Comparison of ENCODE assay signal across 5 cellular contexts in genomic region chr10:68713065-68713464, GRCh38. TPM values are rescaled to one million over a fixed set of nuclear protein-coding genes. Genes with fewer than 3 reads are reported as not detected.
A peak's percentile ranks its signal among the peaks of the same experiment; 100 is the strongest.
DNase-seq lines count a peak whose midpoint lies in the region; ATAC-seq, FAIRE-seq and TF ChIP-seq lines count a peak whose summit lies in the region.
"Not testable (repeated sequence)": the region's sequence is repeated elsewhere in the genome, so short reads cannot be mapped to it uniquely, and the experiment has no call there.

No MANE protein-coding gene starts in this region.

- not testable (repeated sequence) for FAIRE-seq in HepG2 (lab: Jason Lieb, UNC)

- not testable (repeated sequence) for H3K4me2 ChIP-seq in HepG2 (ENCODE audit: low read depth, low read length)

- not testable (repeated sequence) for H3K9ac ChIP-seq in HepG2 (ENCODE audit: insufficient read depth, low read depth, low read length)

- not testable (repeated sequence) for H3K36me3 ChIP-seq in right atrium auricular region; HepG2 (replicated peaks in 1 of 2; ENCODE audit: control insufficient read depth in 1 of 2, insufficient read depth in 2 of 2, low read length in 2 of 2); lower lobe of right lung; upper lobe of right lung

- not testable (repeated sequence) for H3K4me3 ChIP-seq in right atrium auricular region; HepG2 (replicated peaks in 1 of 3; ENCODE audit: insufficient read depth in 1 of 3, low read depth in 2 of 3, low read length in 3 of 3); lower lobe of right lung; upper lobe of right lung

- CTCF ChIA-PET in HepG2 (lab: Yijun Ruan, JAX; ENCODE audit: low intra/inter-chr PET ratio, low total read pairs): not testable (repeated sequence)

- peak; percentile 32 for DNase-seq in right atrium auricular region (ENCODE audit: low spot score)
- not testable (repeated sequence) for DNase-seq in HepG2 (ENCODE audit: low spot score)
- peak; percentile 53 for DNase-seq in lower lobe of right lung
- DNase-seq in mesenteric fat pad (ENCODE audit: low spot score): peak; percentile 47
- peak; percentile 69 for DNase-seq in upper lobe of right lung

- TF ChIP-seq POLR2A in HepG2 (IDR thresholded peaks at IDR 0.05; ENCODE audit: insufficient read depth in 1 of 2, low read depth in 2 of 2, low read length in 2 of 2): not testable (repeated sequence)

- TF ChIP-seq EP300 in HepG2 (IDR thresholded peaks at IDR 0.05; ENCODE audit: low read depth in 2 of 2, low read length in 2 of 2); HepG2 (CRISPR knock-in tag; IDR thresholded peaks at IDR 0.05; ENCODE audit: borderline replicate concordance): not testable (repeated sequence)

- POLR2A ChIA-PET in HepG2 (lab: Yijun Ruan, JAX): interaction anchor here (1.0 kb wide), 1 partner anchor 9 kb away, joined by 3 read pairs; no protein-coding TSS in a partner anchor

- in situ Hi-C loops in HepG2 (cut with HindIII; ENCODE audit: extremely low pct_ligation_motif_present, low pct_unique_long_range_greater_than_20kb): not testable (repeated sequence)

- not testable (repeated sequence) for H3K27me3 ChIP-seq in right atrium auricular region; HepG2 (ENCODE audit: control insufficient read depth in 1 of 2, insufficient read depth in 2 of 2, low read length in 2 of 2); lower lobe of right lung (ENCODE audit: low read depth); upper lobe of right lung

- H3K9me3 ChIP-seq in right atrium auricular region; HepG2 (ENCODE audit: low read length); lower lobe of right lung; upper lobe of right lung: not testable (repeated sequence)

- not testable (repeated sequence) for H3K4me1 ChIP-seq in right atrium auricular region; HepG2 (ENCODE audit: insufficient read depth, low read length); lower lobe of right lung; upper lobe of right lung

- H3K27ac ChIP-seq in right atrium auricular region; HepG2 (ENCODE audit: extremely low read length, insufficient read depth, low read length); lower lobe of right lung; upper lobe of right lung: not testable (repeated sequence)

- TF ChIP-seq CTCF in right atrium auricular region (IDR thresholded peaks at IDR 0.05); HepG2 (CRISPR knock-in tag; IDR thresholded peaks at IDR 0.05); lower lobe of right lung (IDR thresholded peaks at IDR 0.05); upper lobe of right lung (IDR thresholded peaks at IDR 0.05): not testable (repeated sequence)

- H2AFZ ChIP-seq in HepG2 (ENCODE audit: low read length): not testable (repeated sequence)

- intact Hi-C loops in HepG2 (cut with micrococcal nuclease; ENCODE audit: unreplicated experiment); lower lobe of right lung (cut with DNase I); upper lobe of right lung (cut with DNase I): not testable (repeated sequence)

- WGBS in HepG2 (ENCODE audit: low lambda C conversion rate): 24% methylated on average over 13 of the region's 13 CpGs

- not testable (repeated sequence) for BruUV-seq in HepG2 (replicated peaks; lab: Mats Ljungman, UMichigan)

- not testable (repeated sequence) for ATAC-seq in HepG2, lower lobe of right lung, upper lobe of right lung

- not testable (repeated sequence) for H3K79me2 ChIP-seq in HepG2 (ENCODE audit: insufficient read depth, low read length)

- not testable (repeated sequence) for H4K20me1 ChIP-seq in HepG2 (ENCODE audit: insufficient read depth, low read length)

- TF ChIP-seq RAD21 in HepG2 (CRISPR knock-in tag; IDR thresholded peaks at IDR 0.05): not testable (repeated sequence)

TF ChIP-seq in HepG2, 621 proteins besides CTCF, POLR2A, EP300 and RAD21:
- TF ChIP-seq CEBPG (CRISPR knock-in tag; IDR thresholded peaks at IDR 0.05) (peak; percentile 55), ZNF362 (CRISPR knock-in tag; IDR thresholded peaks at IDR 0.05; ENCODE audit: borderline replicate concordance) (0 out of 2 replicates have a peak, but pooled peaks have one; percentile 39)
TF ChIP-seq in HepG2: peak in this region for 2; not testable (repeated sequence) for 619.

RNA-seq across cellular contexts. Expression of gene CCAR1, which starts 8.0 kb away (rescaled TPM):
- total RNA-seq in right atrium auricular region (10 to 100 TPM; 21.0 to 25.0 TPM), HepG2 (2016; rRNA removed; fragmentation: Illumina TruSeq; extraction: Trizol) (81.6 and 104 TPM in 2 replicates), lower lobe of right lung (52.9 TPM), mesenteric fat pad (51.9 TPM), upper lobe of right lung (45.8 TPM)
- total RNA-seq in HepG2 (2016; cell fraction: cytosol; rRNA removed; fragmentation: Illumina TruSeq; extraction: Trizol; ENCODE audit: low read depth): 33.8 and 37.3 TPM in 2 replicates
- 77.0 and 96.0 TPM in 2 replicates for total RNA-seq in HepG2 (2016; cell fraction: insoluble cytoplasmic fraction; rRNA removed; fragmentation: Illumina TruSeq; extraction: Trizol)
- 31.6 and 34.4 TPM in 2 replicates for total RNA-seq in HepG2 (2016; cell fraction: membrane; rRNA removed; fragmentation: Illumina TruSeq; extraction: Trizol)
- total RNA-seq in HepG2 (2016; cell fraction: nucleus; rRNA removed; fragmentation: Illumina TruSeq; extraction: Trizol): 76.9 and 84.6 TPM in 2 replicates
- 54.2 and 74.5 TPM in 2 replicates for polyA plus RNA-seq in HepG2 (2011; rRNA removed)
- polyA plus RNA-seq in HepG2 (2011; cell fraction: cytosol; rRNA removed): 31.8 and 34.2 TPM in 2 replicates
- polyA plus RNA-seq in HepG2 (2011; cell fraction: nucleus; rRNA removed): 59.5 and 83.3 TPM in 2 replicates
- 27.3 and 47.5 TPM in 2 replicates for polyA plus RNA-seq in HepG2 (2012)
- 4.6 and 6.3 TPM in 2 replicates for polyA plus RNA-seq in HepG2 (2016; cell fraction: cytosol; fragmentation: Illumina TruSeq; extraction: Trizol; ENCODE audit: low read depth)
- 133 and 144 TPM in 2 replicates for polyA plus RNA-seq in HepG2 (2016; cell fraction: insoluble cytoplasmic fraction; fragmentation: Illumina TruSeq; extraction: Trizol; ENCODE audit: low read depth)
- 11.6 and 13.0 TPM in 2 replicates for polyA plus RNA-seq in HepG2 (2016; cell fraction: membrane; fragmentation: Illumina TruSeq; extraction: Trizol; ENCODE audit: low read depth)
- polyA plus RNA-seq in HepG2 (2016; cell fraction: nucleus; fragmentation: Illumina TruSeq; extraction: Trizol; ENCODE audit: insufficient read depth, low read depth): 172 and 183 TPM in 2 replicates
- polyA minus RNA-seq in HepG2 (2011; rRNA and poly(A)+ RNA removed; ENCODE audit: low replicate concordance): 87.1 and 175 TPM in 2 replicates
- polyA minus RNA-seq in HepG2 (2011; cell fraction: cytosol; rRNA and poly(A)+ RNA removed): 16.8 and 18.1 TPM in 2 replicates
- 78.9 and 99.3 TPM in 2 replicates for polyA minus RNA-seq in HepG2 (2011; cell fraction: nucleus; rRNA and poly(A)+ RNA removed)
